In the genomic region with DNA sequence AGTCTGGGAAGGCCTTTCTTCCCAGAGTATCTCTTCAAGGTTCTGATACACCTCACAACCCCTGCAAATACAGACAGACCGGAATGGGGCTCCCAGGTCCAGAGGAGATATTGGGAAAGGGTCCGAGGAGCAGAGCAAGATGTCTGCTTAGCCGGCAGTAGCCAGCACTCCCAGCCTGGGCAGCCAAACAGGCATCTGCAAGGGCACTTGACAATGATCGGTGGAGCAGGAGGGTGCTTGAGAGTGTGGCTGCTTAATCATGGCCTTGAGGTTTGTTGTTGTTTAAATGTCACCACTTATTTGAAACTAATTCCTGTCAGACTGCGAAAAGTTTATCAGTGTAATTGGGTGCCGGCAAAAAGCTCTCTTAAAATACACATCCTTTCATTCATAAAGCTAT, we compare ENCODE assay signal across 4 cellular contexts. TPM values are rescaled to one million over a fixed set of nuclear protein-coding genes. Genes with fewer than 3 reads are reported as not detected.
"Had no signal": no experiment of that assay in that cellular context is flagged by ENCODE, and none has a peak within 500 bp of the region (broad histone marks: within the 10 kb centered on the region; RNA-seq: fewer than 3 reads in every experiment).

No MANE protein-coding gene starts in this region.

RNA-seq across cellular contexts. Expression of a gene that starts 15.0 kb away (rescaled TPM):
- total RNA-seq: thoracic aorta, tibial nerve, ureter, uterus had no signal
